ENCODE assay signal across 9 cellular contexts in genomic region chr10:97335995-97336394, GRCh38. TPM values are rescaled to one million over a fixed set of nuclear protein-coding genes. Genes with fewer than 3 reads are reported as not detected.
DNase-seq lines count a peak whose midpoint lies in the region; ATAC-seq and TF ChIP-seq lines count a peak whose summit lies in the region.
"Had no signal": no experiment of that assay in that cellular context is flagged by ENCODE, and none has a peak within 500 bp of the region (broad histone marks: within the 10 kb centered on the region; RNA-seq: fewer than 3 reads in every experiment).

No MANE protein-coding gene starts in this region.

- H3K4me1 Mint-ChIP-seq in MCF 10A (ENCODE audit: insufficient read depth, unreplicated experiment), result peaks cover 24% of the 10 kb centered on the region
- H3K4me1 Mint-ChIP-seq in activated naive CD8-positive, alpha-beta T cell (ENCODE audit: low read depth), result peaks cover 31% of the 10 kb centered on the region
- H3K4me1 Mint-ChIP-seq in mesothelial cell of epicardium, result peaks cover 46% of the 10 kb centered on the region

- no peak for DNase-seq in MCF 10A (ENCODE audit: unreplicated experiment)
- no peak for DNase-seq in breast epithelium (ENCODE audit: low spot score in 2 of 2)
- DNase-seq in mesothelial cell of epicardium (ENCODE audit: low spot score in 2 of 2, unreplicated experiment in 2 of 2), result no peak
- DNase-seq in KG1 (lab: John Stamatoyannopoulos, UW), result no peak
- no peak for DNase-seq in SHP77 (lab: John Stamatoyannopoulos, UW)
- DNase-seq in HEK293T (ENCODE audit: extremely low spot score), result no peak
- DNase-seq: cerebellar nuclear complex had no signal

- BruUV-seq in MCF 10A (replicated peaks; lab: Mats Ljungman, UMichigan), result no TSS peak

- POLR2A ChIA-PET in MCF 10A (lab: Yijun Ruan, JAX) (interaction anchor here (1.2 to 8.8 kb wide), 3 partner anchors 17 to 64 kb away, joined by 10 to 158 read pairs (median 69); partner anchors contain the start of genes FRAT1 and RRP12), HEK293T (lab: Yijun Ruan, JAX) (no interaction called here)

- intact Hi-C loops in MCF 10A (cut with micrococcal nuclease), result no loop called here
- intact Hi-C loops in breast epithelium (cut with DNase I; ENCODE audit: low total_unique reads), result no loop called here

- TF ChIP-seq POLR2A in breast epithelium (IDR thresholded peaks at IDR 0.05), result no peak

- CTCF ChIA-PET in MCF 10A (lab: Yijun Ruan, JAX), result interaction anchor here (0.7 kb wide), 1 partner anchor 23 kb away, joined by 3 read pairs; no protein-coding TSS in a partner anchor
- CTCF ChIA-PET in HEK293T (lab: Yijun Ruan, JAX), result no interaction called here

- H3K27ac Mint-ChIP-seq in MCF 10A (ENCODE audit: low read depth, unreplicated experiment) (peak overlapping the region; percentile 98), mesothelial cell of epicardium (peak overlapping the region; percentile 78)
- H3K27ac Mint-ChIP-seq in activated naive CD8-positive, alpha-beta T cell, result peak overlapping the region; percentile 81

- no peak overlapping the region for H3K4me3 ChIP-seq in breast epithelium

- peak overlapping the region in 1 of 2 donors; percentile 84 for H3K27ac ChIP-seq in breast epithelium

- no peaks in the 10 kb centered on the region for H3K9me3 Mint-ChIP-seq in MCF 10A (ENCODE audit: unreplicated experiment)
- no peaks in the 10 kb centered on the region for H3K9me3 Mint-ChIP-seq in activated naive CD8-positive, alpha-beta T cell (ENCODE audit: low read depth)
- H3K9me3 Mint-ChIP-seq in mesothelial cell of epicardium, result no peaks in the 10 kb centered on the region

- no peak for TF ChIP-seq CTCF in MCF 10A (IDR thresholded peaks at IDR 0.05; ENCODE audit: unreplicated experiment)
- TF ChIP-seq CTCF in breast epithelium (IDR thresholded peaks at IDR 0.05), result no peak
- TF ChIP-seq CTCF in mesothelial cell of epicardium (IDR thresholded peaks at IDR 0.05; ENCODE audit: unreplicated experiment), result no peak

- H3K27me3 Mint-ChIP-seq in MCF 10A (ENCODE audit: insufficient read depth, unreplicated experiment) (no peaks in the 10 kb centered on the region), mesothelial cell of epicardium (ENCODE audit: low read depth) (peaks cover 21% of the 10 kb centered on the region)
- no peaks in the 10 kb centered on the region for H3K27me3 Mint-ChIP-seq in activated naive CD8-positive, alpha-beta T cell

- H3K36me3 ChIP-seq in breast epithelium, result no peaks in the 10 kb centered on the region

- no peaks in the 10 kb centered on the region for H3K27me3 ChIP-seq in breast epithelium

- H3K36me3 Mint-ChIP-seq in MCF 10A (ENCODE audit: insufficient read depth, unreplicated experiment) (peaks cover 16% of the 10 kb centered on the region), mesothelial cell of epicardium (no peaks in the 10 kb centered on the region)
- no peaks in the 10 kb centered on the region for H3K36me3 Mint-ChIP-seq in activated naive CD8-positive, alpha-beta T cell

- H3K4me3 Mint-ChIP-seq in MCF 10A (ENCODE audit: unreplicated experiment) (peak overlapping the region; percentile 93), mesothelial cell of epicardium (peak overlapping the region; percentile 70)
- peak overlapping the region; percentile 77 for H3K4me3 Mint-ChIP-seq in activated naive CD8-positive, alpha-beta T cell

- peaks cover 4 to 9% of the 10 kb centered on the region in 2 donors for H3K4me1 ChIP-seq in breast epithelium

- ATAC-seq in GM18519 (IDR thresholded peaks at IDR 0.05; ENCODE audit: low FRiP score, unreplicated experiment), result no peak

- no peaks in the 10 kb centered on the region for H3K9me3 ChIP-seq in breast epithelium

TF ChIP-seq in HEK293T, 16 proteins besides CTCF, POLR2A, EP300 and RAD21:
- no peak for TF ChIP-seq TARDBP (IDR thresholded peaks at IDR 0.05)
- no peak for TF ChIP-seq HDGF (IDR thresholded peaks at IDR 0.05; ENCODE audit: borderline replicate concordance)
- no peak for TF ChIP-seq BHLHE40 (IDR thresholded peaks at IDR 0.05; ENCODE audit: borderline replicate concordance)
- TF ChIP-seq ELF4 (IDR thresholded peaks at IDR 0.05), result no peak
- TF ChIP-seq FOXA1 (IDR thresholded peaks at IDR 0.05), result no peak
- no peak for TF ChIP-seq LEF1 (IDR thresholded peaks at IDR 0.05; ENCODE audit: borderline replicate concordance)
- TF ChIP-seq FOXK2 (IDR thresholded peaks at IDR 0.05), result no peak
- TF ChIP-seq ARNT (IDR thresholded peaks at IDR 0.05), result no peak

RNA-seq across cellular contexts. Expression of gene FRAT2, which starts 1.5 kb away (rescaled TPM):
- 9.0 and 11.4 TPM in 2 replicates for total RNA-seq in MCF 10A (2022)
- total RNA-seq in breast epithelium, result 10 to 100 TPM; 12.2 to 24.1 (median 15.4) TPM
- total RNA-seq in mesothelial cell of epicardium, result 8.9 to 9.2 TPM (median 9.0 TPM) in 3 replicates

RNA-seq across cellular contexts. Expression of gene FRAT1, which starts 16.9 kb away (rescaled TPM):
- 1.9 and 2.1 TPM in 2 replicates for total RNA-seq in MCF 10A (2022)
- total RNA-seq in breast epithelium, result 10 to 100 TPM in 1 of 3 donors, 1 to 10 TPM in 2; 3.6 to 11.6 (median 9.8) TPM
- 2.4 to 2.9 TPM (median 2.4 TPM) in 3 replicates for total RNA-seq in mesothelial cell of epicardium

RNA-seq across cellular contexts. Expression of gene ARHGAP19, which starts 43.6 kb away (rescaled TPM):
- total RNA-seq in MCF 10A (2022) (10.6 and 11.7 TPM in 2 replicates), breast epithelium (10 to 100 TPM in 2 of 3 donors, 1 to 10 TPM in 1; 6.4 to 34.4 (median 14.4) TPM), mesothelial cell of epicardium (19.4 to 22.8 TPM (median 22.6 TPM) in 3 replicates)
